ENCODE assay signal across 2 cellular contexts in the genomic region with DNA sequence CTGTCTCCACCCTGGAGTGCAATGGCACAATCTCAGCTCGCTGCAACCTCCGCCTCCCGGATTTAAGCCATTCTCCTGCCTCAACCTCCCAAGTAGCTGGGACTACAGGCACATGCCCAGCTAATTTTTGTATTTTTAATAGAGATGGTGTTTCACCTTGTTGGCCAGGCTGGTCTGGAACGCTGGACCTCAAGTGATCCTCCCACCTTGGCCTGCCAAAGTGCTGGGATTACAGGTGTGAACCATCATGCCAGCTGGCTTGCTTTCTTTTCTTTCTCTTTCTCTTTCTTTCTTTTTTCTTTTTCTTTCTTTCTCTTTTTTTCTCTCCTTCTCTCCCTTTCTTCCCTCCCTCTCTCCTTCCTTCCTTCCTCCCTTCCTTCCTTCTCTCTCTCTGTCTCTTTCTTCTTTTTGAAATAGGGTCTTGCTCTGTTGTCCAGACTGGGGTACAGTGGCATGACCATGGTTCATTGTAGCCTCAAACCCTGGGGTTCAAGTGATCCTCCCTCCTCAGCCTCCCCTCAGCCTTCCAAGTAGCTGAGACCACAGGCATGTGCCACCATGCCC.
TF ChIP-seq lines count a peak whose summit lies in the region.

No MANE protein-coding gene starts in this region.

TF ChIP-seq in A549, 52 proteins besides CTCF, POLR2A, EP300 and RAD21:
- TF ChIP-seq NPAS2 (CRISPR knock-in tag; IDR thresholded peaks at IDR 0.05; ENCODE audit: borderline replicate concordance) (no peak), RFX5 (IDR thresholded peaks at IDR 0.05) (no peak), GATA3 (IDR thresholded peaks at IDR 0.05; ENCODE audit: borderline replicate concordance) (no peak), FOXS1 (CRISPR knock-in tag; IDR thresholded peaks at IDR 0.05) (no peak), JUN (IDR thresholded peaks at IDR 0.05) (no peak), USF2 (IDR thresholded peaks at IDR 0.05) (no peak), HOXB13 (CRISPR knock-in tag; IDR thresholded peaks at IDR 0.05; ENCODE audit: low read depth) (no peak), CBX2 (IDR thresholded peaks at IDR 0.05; ENCODE audit: borderline replicate concordance, low read depth) (no peak)
TF ChIP-seq in A549: peak in this region for 0.

TF ChIP-seq in IMR-90, 13 proteins besides CTCF, POLR2A, EP300 and RAD21:
- TF ChIP-seq NFE2L2 (IDR thresholded peaks at IDR 0.05; ENCODE audit: low read depth, low read length) (no peak), FOS (IDR thresholded peaks at IDR 0.05; ENCODE audit: low read depth, low read length) (no peak), USF2 (IDR thresholded peaks at IDR 0.05; ENCODE audit: low read depth, low read length) (no peak), SMC3 (IDR thresholded peaks at IDR 0.05; ENCODE audit: low read depth, low read length) (no peak), MXI1 (IDR thresholded peaks at IDR 0.05; ENCODE audit: borderline replicate concordance, low read depth, low read length) (no peak), MAFK (IDR thresholded peaks at IDR 0.05; ENCODE audit: low read depth, low read length) (no peak), CEBPB (IDR thresholded peaks at IDR 0.05; ENCODE audit: low read depth, low read length) (no peak), BHLHE40 (IDR thresholded peaks at IDR 0.05; ENCODE audit: low read depth, low read length) (no peak), CHD1 (IDR thresholded peaks at IDR 0.05; ENCODE audit: low read depth, low read length) (no peak), RFX5 (IDR thresholded peaks at IDR 0.05; ENCODE audit: low read depth, low read length) (no peak), RCOR1 (IDR thresholded peaks at IDR 0.05; ENCODE audit: insufficient replicate concordance, low read length) (no peak), MAZ (IDR thresholded peaks at IDR 0.05; ENCODE audit: borderline replicate concordance, low read depth, low read length) (no peak)
- TF ChIP-seq, protein P1, sequence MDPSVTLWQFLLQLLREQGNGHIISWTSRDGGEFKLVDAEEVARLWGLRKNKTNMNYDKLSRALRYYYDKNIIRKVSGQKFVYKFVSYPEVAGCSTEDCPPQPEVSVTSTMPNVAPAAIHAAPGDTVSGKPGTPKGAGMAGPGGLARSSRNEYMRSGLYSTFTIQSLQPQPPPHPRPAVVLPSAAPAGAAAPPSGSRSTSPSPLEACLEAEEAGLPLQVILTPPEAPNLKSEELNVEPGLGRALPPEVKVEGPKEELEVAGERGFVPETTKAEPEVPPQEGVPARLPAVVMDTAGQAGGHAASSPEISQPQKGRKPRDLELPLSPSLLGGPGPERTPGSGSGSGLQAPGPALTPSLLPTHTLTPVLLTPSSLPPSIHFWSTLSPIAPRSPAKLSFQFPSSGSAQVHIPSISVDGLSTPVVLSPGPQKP (IDR thresholded peaks at IDR 0.05; ENCODE audit: borderline replicate concordance, low read depth, low read length), result no peak
